ENCODE assay signal across 8 cellular contexts in genomic region chr4:163548481-163549243, GRCh38. TPM values are rescaled to one million over a fixed set of nuclear protein-coding genes. Genes with fewer than 3 reads are reported as not detected.
DNase-seq lines count a peak whose midpoint lies in the region; ATAC-seq and TF ChIP-seq lines count a peak whose summit lies in the region.

No MANE protein-coding gene starts in this region.

- no peak overlapping the region for H3K27ac ChIP-seq in thoracic aorta

- in situ Hi-C loops in astrocyte of the spinal cord (cut with HindIII; ENCODE audit: low sequenced_read_pairs) = no loop called here

- peaks cover 7% of the 10 kb centered on the region in 2 donors for H3K4me1 ChIP-seq in thoracic aorta (ENCODE audit: control insufficient read depth in 1 of 2, low read depth in 2 of 2)

- TF ChIP-seq CTCF in astrocyte of the spinal cord (IDR thresholded peaks at IDR 0.05; ENCODE audit: low read depth, low read length) = peak; percentile 64
- peak; percentile 60 for TF ChIP-seq CTCF in thoracic aorta (IDR thresholded peaks at IDR 0.05)

- DNase-seq in AG20443 (ENCODE audit: low spot score) (peak; percentile 50), NCI-H82 treated with DMSO at 0.1 percent for 48 hours (lab: John Stamatoyannopoulos, UW; ENCODE audit: unreplicated experiment) (peak; percentile 45), astrocyte of the spinal cord (ENCODE audit: low read depth, low spot score) (peak; percentile 71), inferior parietal cortex (ENCODE audit: extremely low spot score) (peak; percentile 73), thoracic aorta (ENCODE audit: low spot score) (no peak)
- no peak for DNase-seq in activated CD4-positive, alpha-beta T cell treated with anti-CD3 and anti-CD28 coated beads, Interleukin-2, amount 50 U/mL, for 4 hours

- H3K4me3 ChIP-seq in astrocyte of the spinal cord (ENCODE audit: low read depth, low read length) (no peak overlapping the region), thoracic aorta (no peak overlapping the region)

- H3K9me3 ChIP-seq in thoracic aorta = no peaks in the 10 kb centered on the region

- ATAC-seq in GM18502 (IDR thresholded peaks at IDR 0.05; ENCODE audit: poor library complexity, unreplicated experiment) (peak; percentile 28), HG03354 (IDR thresholded peaks at IDR 0.05; ENCODE audit: poor library complexity, severe bottlenecking, unreplicated experiment) (peak; percentile 45), thoracic aorta (ENCODE audit: insufficient number of reproducible peaks, low FRiP score, low read depth) (no peak)

- no peaks in the 10 kb centered on the region for H3K36me3 ChIP-seq in thoracic aorta

- H3K27me3 ChIP-seq in thoracic aorta (replicated peaks; ENCODE audit: insufficient read depth) = no peaks in the 10 kb centered on the region

RNA-seq across cellular contexts. Expression of gene TMA16, which starts 54.2 kb away (rescaled TPM):
- 10 to 100 TPM; 13.7 to 36.5 TPM for total RNA-seq in thoracic aorta

Comparison
In these comparisons a context has a peak if more than half of its experiments do, and no peak if none do; other contexts are left out.
1. DNase-seq: peak in AG20443 (single experiment), NCI-H82 treated with DMSO at 0.1 percent for 48 hours (single experiment), astrocyte of the spinal cord (single experiment) and inferior parietal cortex (single experiment); none in thoracic aorta (single experiment) and activated CD4-positive, alpha-beta T cell treated with anti-CD3 and anti-CD28 coated beads, Interleukin-2, amount 50 U/mL, for 4 hours (0 of 2).